ENCODE assay signal across 9 cellular contexts in genomic region chr15:68812596-68813548, GRCh38. TPM values are rescaled to one million over a fixed set of nuclear protein-coding genes. Genes with fewer than 3 reads are reported as not detected.
DNase-seq lines count a peak whose midpoint lies in the region; ATAC-seq and TF ChIP-seq lines count a peak whose summit lies in the region.
"Had no signal": no experiment of that assay in that cellular context is flagged by ENCODE, and none has a peak within 500 bp of the region (broad histone marks: within the 10 kb centered on the region; RNA-seq: fewer than 3 reads in every experiment).

No MANE protein-coding gene starts in this region.

- no peaks in the 10 kb centered on the region for H3K36me3 ChIP-seq in GM23338 (ENCODE audit: insufficient read depth)
- no peaks in the 10 kb centered on the region for H3K36me3 ChIP-seq in right lobe of liver

- intact Hi-C loops in left ventricle myocardium superior (cut with micrococcal nuclease): no loop called here
- intact Hi-C loops in right lobe of liver (cut with DNase I): no loop called here

- no peaks in the 10 kb centered on the region for H3K9me2 ChIP-seq in GM23338 (ENCODE audit: insufficient read depth)

- no peak overlapping the region for H3K4me3 ChIP-seq in GM23338
- H3K4me3 ChIP-seq in right lobe of liver: no peak overlapping the region

- no peak overlapping the region for H3K27ac Mint-ChIP-seq in GM23338
- peak overlapping the region; percentile 31 for H3K27ac Mint-ChIP-seq in activated T-helper 17 cell treated with anti-CD3 and anti-CD28 coated beads, Interleukin-2, amount 50 U/mL, for 72 hours
- peak overlapping the region; percentile 37 for H3K27ac Mint-ChIP-seq in stimulated activated naive B cell treated with anti-CD40 and anti-IgM and Interleukin-4, amounts not matched to agents 10 μg/mL and 1 μg/mL and 100 μg/mL, for 72 hours

- ATAC-seq in GM23338 (no peak), left ventricle myocardium superior (peak; percentile 19), right lobe of liver (no peak)
- no peak for ATAC-seq in activated T-helper 17 cell treated with anti-CD3 and anti-CD28 coated beads, Interleukin-2, amount 50 U/mL, for 72 hours (replicated peaks)
- ATAC-seq in stimulated activated naive B cell treated with anti-CD40 and anti-IgM and Interleukin-4, amounts not matched to agents 10 μg/mL and 1 μg/mL and 100 μg/mL, for 72 hours (replicated peaks): no peak

- TF ChIP-seq CTCF in GM23338 (conservative IDR thresholded peaks at IDR 0.05; ENCODE audit: low read depth in 2 of 2): no peak
- TF ChIP-seq CTCF in right lobe of liver (IDR thresholded peaks at IDR 0.05): no peak

- H3K27me3 Mint-ChIP-seq in GM23338 (ENCODE audit: insufficient read depth, low read depth, poor library complexity): peaks cover 13% of the 10 kb centered on the region
- H3K27me3 Mint-ChIP-seq in activated T-helper 17 cell treated with anti-CD3 and anti-CD28 coated beads, Interleukin-2, amount 50 U/mL, for 72 hours: no peaks in the 10 kb centered on the region
- no peaks in the 10 kb centered on the region for H3K27me3 Mint-ChIP-seq in stimulated activated naive B cell treated with anti-CD40 and anti-IgM and Interleukin-4, amounts not matched to agents 10 μg/mL and 1 μg/mL and 100 μg/mL, for 72 hours

- H3F3A ChIP-seq in GM23338 (replicated peaks; ENCODE audit: low read depth): no peaks in the 10 kb centered on the region; the same call in 1 of the 2 replicates

- WGBS in right lobe of liver (ENCODE audit: insufficient coverage, low coverage, low lambda C conversion rate, missing lambda C conversion rate): 51% methylated on average over 4 of the region's 4 CpGs

- H3K4me1 Mint-ChIP-seq in GM23338: peaks cover 73% of the 10 kb centered on the region
- H3K4me1 Mint-ChIP-seq in activated T-helper 17 cell treated with anti-CD3 and anti-CD28 coated beads, Interleukin-2, amount 50 U/mL, for 72 hours: peaks cover 54% of the 10 kb centered on the region
- H3K4me1 Mint-ChIP-seq in stimulated activated naive B cell treated with anti-CD40 and anti-IgM and Interleukin-4, amounts not matched to agents 10 μg/mL and 1 μg/mL and 100 μg/mL, for 72 hours: peaks cover 67 to 95% of the 10 kb centered on the region in 2 donors

- H3K36me3 Mint-ChIP-seq in GM23338 (ENCODE audit: low read depth): peaks cover 39% of the 10 kb centered on the region
- peaks cover 78% of the 10 kb centered on the region for H3K36me3 Mint-ChIP-seq in activated T-helper 17 cell treated with anti-CD3 and anti-CD28 coated beads, Interleukin-2, amount 50 U/mL, for 72 hours (ENCODE audit: low read depth)
- peaks cover 37 to 51% of the 10 kb centered on the region in 2 donors for H3K36me3 Mint-ChIP-seq in stimulated activated naive B cell treated with anti-CD40 and anti-IgM and Interleukin-4, amounts not matched to agents 10 μg/mL and 1 μg/mL and 100 μg/mL, for 72 hours

- H3K79me2 ChIP-seq in GM23338 (replicated peaks; ENCODE audit: insufficient read depth): peaks cover 100% of the 10 kb centered on the region

- peaks cover 87% of the 10 kb centered on the region for H4K20me1 ChIP-seq in GM23338 (replicated peaks; ENCODE audit: insufficient read depth)

- no peaks in the 10 kb centered on the region for H3K9me3 ChIP-seq in right lobe of liver

- H3K4me1 ChIP-seq in GM23338 (ENCODE audit: insufficient read depth): peaks cover 64% of the 10 kb centered on the region
- peaks cover 0 to 20% (median 5%) of the 10 kb centered on the region in 4 donors for H3K4me1 ChIP-seq in right lobe of liver

- TF ChIP-seq POLR2A in right lobe of liver (IDR thresholded peaks at IDR 0.05): no peak

- H2AFZ ChIP-seq in GM23338: no peak overlapping the region

- no peak overlapping the region for H3K27ac ChIP-seq in GM23338 (ENCODE audit: low read depth)
- H3K27ac ChIP-seq in right lobe of liver: no peak overlapping the region

- H3K4me2 ChIP-seq in GM23338: 0 out of 2 replicates have a peak overlapping the region, but pooled peaks have one; percentile 19

- DNase-seq in GM23338 (ENCODE audit: low spot score): no peak
- DNase-seq in left ventricle myocardium superior: peak; percentile 48
- no peak for DNase-seq in stimulated activated naive B cell treated with anti-CD40 and anti-IgM and Interleukin-4, amounts not matched to agents 10 μg/mL and 1 μg/mL and 100 μg/mL, for 72 hours
- no peak for DNase-seq in NCI-H2107 (lab: John Stamatoyannopoulos, UW)
- no peak for DNase-seq in dedifferentiated amniotic fluid mesenchymal stem cell (ENCODE audit: extremely low spot score)
- no peak for DNase-seq in right lobe of liver
- DNase-seq: activated naive CD4-positive, alpha-beta T cell treated with Interleukin-2 at 50 U/mL for 16 hours; NCI-H1930 had no signal

- H3K27me3 ChIP-seq in GM23338 (ENCODE audit: insufficient read depth) (0 out of 2 replicates have a peak, but pooled peaks cover 9% of the 10 kb centered on the region), right lobe of liver (no peaks in the 10 kb centered on the region)

- H3K9me3 Mint-ChIP-seq in GM23338: no peaks in the 10 kb centered on the region
- H3K9me3 Mint-ChIP-seq in activated T-helper 17 cell treated with anti-CD3 and anti-CD28 coated beads, Interleukin-2, amount 50 U/mL, for 72 hours: no peaks in the 10 kb centered on the region
- no peaks in the 10 kb centered on the region for H3K9me3 Mint-ChIP-seq in stimulated activated naive B cell treated with anti-CD40 and anti-IgM and Interleukin-4, amounts not matched to agents 10 μg/mL and 1 μg/mL and 100 μg/mL, for 72 hours

- peak overlapping the region; percentile 20; the same call in 1 of the 3 replicates for H3K4me3 Mint-ChIP-seq in GM23338
- H3K4me3 Mint-ChIP-seq in activated T-helper 17 cell treated with anti-CD3 and anti-CD28 coated beads, Interleukin-2, amount 50 U/mL, for 72 hours: peak overlapping the region; percentile 12
- no peak overlapping the region for H3K4me3 Mint-ChIP-seq in stimulated activated naive B cell treated with anti-CD40 and anti-IgM and Interleukin-4, amounts not matched to agents 10 μg/mL and 1 μg/mL and 100 μg/mL, for 72 hours

TF ChIP-seq in GM23338, 12 proteins besides CTCF, POLR2A, EP300 and RAD21:
- TF ChIP-seq STAT1 (IDR thresholded peaks at IDR 0.05; ENCODE audit: unreplicated experiment): no peak

RNA-seq across cellular contexts. Expression of gene ANP32A, which starts 7.8 kb away (rescaled TPM):
- 190 and 204 TPM in 2 replicates for total RNA-seq in GM23338 (2014; rRNA removed; shearing (Covaris generic))
- 291 and 304 TPM in 2 replicates for polyA plus RNA-seq in GM23338 (2016; fragmentation: Nextera tagmentation; extraction: Ambion mirVana)
- total RNA-seq in activated T-helper 17 cell treated with anti-CD3 and anti-CD28 coated beads, Interleukin-2, amount 50 U/mL, for 72 hours: 100 to 1,000 TPM; 130 to 221 TPM
- 138 TPM for total RNA-seq in left ventricle myocardium superior
- 10 to 100 TPM; 39.9 to 66.6 (median 49.0) TPM for total RNA-seq in right lobe of liver

Comparison
In these comparisons a context has a peak if more than half of its experiments do, and no peak if none do; other contexts are left out.
1. H3K4me3 Mint-ChIP-seq: peak in GM23338 (single experiment) and activated T-helper 17 cell treated with anti-CD3 and anti-CD28 coated beads, Interleukin-2, amount 50 U/mL, for 72 hours (single experiment); none in stimulated activated naive B cell treated with anti-CD40 and anti-IgM and Interleukin-4, amounts not matched to agents 10 μg/mL and 1 μg/mL and 100 μg/mL, for 72 hours (0 of 2).